In the genomic region with DNA sequence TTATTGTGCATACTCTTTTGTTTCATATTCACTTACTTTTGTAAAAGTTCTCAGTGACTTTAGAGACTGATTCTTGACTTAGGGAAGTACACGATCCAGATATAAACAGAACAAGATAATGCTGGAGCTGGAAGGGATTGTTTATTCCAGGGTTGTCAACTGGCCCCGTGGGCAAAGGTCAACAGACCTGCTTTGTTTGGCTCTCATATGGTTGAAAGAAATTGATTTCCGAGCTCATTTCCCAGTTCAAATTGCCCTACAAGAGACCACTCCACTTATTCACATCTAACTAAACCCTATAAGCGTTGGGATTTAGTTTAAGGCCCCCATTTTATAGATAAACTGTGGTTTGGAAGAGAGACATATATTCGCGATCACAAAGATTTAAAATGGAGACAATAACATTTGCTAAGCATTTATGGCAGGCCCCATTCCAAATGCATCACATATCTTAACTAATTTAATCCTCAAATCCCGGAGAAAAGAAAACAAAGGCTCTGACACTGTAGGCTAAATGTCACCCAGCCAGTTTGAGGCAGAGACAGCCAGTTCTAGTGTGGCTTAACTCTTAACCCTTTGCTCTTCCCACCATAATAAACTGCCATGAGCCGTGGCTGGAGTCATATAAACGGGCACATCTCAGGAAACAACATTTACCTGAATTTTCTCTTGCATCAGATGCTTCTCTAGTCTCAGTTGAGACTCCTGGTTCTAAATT, we compare ENCODE assay signal across 22 cellular contexts. TPM values are rescaled to one million over a fixed set of nuclear protein-coding genes. Genes with fewer than 3 reads are reported as not detected.
A peak's percentile ranks its signal among the peaks of the same experiment; 100 is the strongest.
DNase-seq lines count a peak whose midpoint lies in the region; ATAC-seq and TF ChIP-seq lines count a peak whose summit lies in the region.
"Had no signal": no experiment of that assay in that cellular context is flagged by ENCODE, and none has a peak within 500 bp of the region (broad histone marks: within the 10 kb centered on the region; RNA-seq: fewer than 3 reads in every experiment).

No MANE protein-coding gene starts in this region.

- H3K4me1 ChIP-seq in esophagus (ENCODE audit: control insufficient read depth in 2 of 2, insufficient read depth in 2 of 2, low read length in 1 of 2) (peaks cover 3 to 10% of the 10 kb centered on the region in 2 donors), mucosa of descending colon (ENCODE audit: low read depth) (peaks cover 24% of the 10 kb centered on the region), smooth muscle cell (ENCODE audit: low read depth) (peaks cover 26% of the 10 kb centered on the region)

- H3K27me3 ChIP-seq in esophagus (ENCODE audit: control insufficient read depth in 1 of 2, insufficient read depth in 2 of 2, low read length in 2 of 2) (no peaks in the 10 kb centered on the region), smooth muscle cell (ENCODE audit: low read depth) (no peaks in the 10 kb centered on the region)
- H3K27me3 ChIP-seq: neutrophil, Peyer's patch had no signal

- 28 to 29% methylated on average over 9 of the region's 9 CpGs for WGBS in esophagus, 2 donors
- 31% methylated on average over 9 of the region's 9 CpGs for WGBS in smooth muscle cell (ENCODE audit: low lambda C conversion rate)

- peak overlapping the region; percentile 49 for H2AFZ ChIP-seq in smooth muscle cell (ENCODE audit: low read depth)

- H3K36me3 ChIP-seq in esophagus (ENCODE audit: control insufficient read depth in 2 of 2, insufficient read depth in 2 of 2, low read length in 1 of 2) (no peaks in the 10 kb centered on the region), mucosa of descending colon (ENCODE audit: low read depth) (no peaks in the 10 kb centered on the region), smooth muscle cell (ENCODE audit: low read depth) (no peaks in the 10 kb centered on the region)
- H3K36me3 ChIP-seq: heart right ventricle, neutrophil, Peyer's patch had no signal

- H3K9me3 ChIP-seq in esophagus (ENCODE audit: control insufficient read depth in 2 of 2, insufficient read depth in 1 of 2, low read depth in 1 of 2, low read length in 1 of 2) = no peaks in the 10 kb centered on the region
- H3K9me3 ChIP-seq in mucosa of descending colon = no peaks in the 10 kb centered on the region
- no peaks in the 10 kb centered on the region for H3K9me3 ChIP-seq in smooth muscle cell (replicated peaks; ENCODE audit: low read depth)
- H3K9me3 ChIP-seq: heart right ventricle, neutrophil, Peyer's patch had no signal

- H3K79me2 ChIP-seq in smooth muscle cell (ENCODE audit: low read depth) = no peaks in the 10 kb centered on the region

- DNase-seq in H4 (ENCODE audit: low spot score) (peak; percentile 41), mucosa of descending colon (peak in 1 of 3 donors; percentile 63), smooth muscle cell (lab: John Stamatoyannopoulos, UW; ENCODE audit: unreplicated experiment) (no peak), T1000 (lab: John Stamatoyannopoulos, UW) (no peak)
- no peak for DNase-seq in activated effector memory CD4-positive, alpha-beta T cell treated with anti-CD3 and anti-CD28 coated beads, Interleukin-2, amount 50 U/mL, for 16 hours
- DNase-seq: activated CD4-positive, alpha-beta T cell treated with anti-CD3 and anti-CD28 coated beads, Interleukin-2, amount 50 U/mL, for 4 hours; activated CD4-positive, CD25-positive, alpha-beta regulatory T cell; EL; foreskin fibroblast; heart right ventricle; MM.1S; NCI-H1417; NCI-H510A treated with DMSO at 0.1 percent for 48 hours had no signal

- TF ChIP-seq CTCF in mucosa of descending colon (IDR thresholded peaks at IDR 0.05) = no peak
- no peak for TF ChIP-seq CTCF in smooth muscle cell (IDR thresholded peaks at IDR 0.05; ENCODE audit: borderline replicate concordance, insufficient read depth, poor library complexity, severe bottlenecking)

- H3K4me2 ChIP-seq in smooth muscle cell = peak overlapping the region; percentile 47

- ATAC-seq in mucosa of descending colon (peak; percentile 68), GM19397 (IDR thresholded peaks at IDR 0.05; ENCODE audit: unreplicated experiment) (no peak)
- ATAC-seq: heart right ventricle had no signal

- intact Hi-C loops in mucosa of descending colon (cut with DNase I, micrococcal nuclease) = no loop called here

- no peaks in the 10 kb centered on the region for H4K20me1 ChIP-seq in smooth muscle cell (ENCODE audit: low read depth)

- H3K9ac ChIP-seq in smooth muscle cell (ENCODE audit: low read depth) = no peak overlapping the region

- peaks cover 5% of the 10 kb centered on the region for H3F3A ChIP-seq in smooth muscle cell (ENCODE audit: low read depth)

- H3K27ac ChIP-seq in esophagus (ENCODE audit: low read depth in 2 of 2, low read length in 1 of 2) (peak overlapping the region; percentile 63 to 83), smooth muscle cell (ENCODE audit: low read depth) (peak overlapping the region; percentile 30)
- H3K27ac ChIP-seq: C4-2B, heart right ventricle, neutrophil had no signal

- no peak overlapping the region for H3K4me3 ChIP-seq in esophagus (ENCODE audit: low read depth in 1 of 2, low read length in 2 of 2)
- H3K4me3 ChIP-seq in mucosa of descending colon = no peak overlapping the region
- H3K4me3 ChIP-seq in smooth muscle cell = no peak overlapping the region
- H3K4me3 ChIP-seq: heart right ventricle, Peyer's patch had no signal

RNA-seq across cellular contexts. Expression of gene REG4, which starts 20.6 kb away (rescaled TPM):
- not detected in 2 replicates for total RNA-seq in H4 (2014; rRNA removed; shearing (Covaris generic))
- under 1 TPM in 1 of 2 donors, not detected in 1; 0.12 TPM for polyA plus RNA-seq in esophagus
- total RNA-seq in mucosa of descending colon = 10 to 100 TPM in 1 of 3 donors, 1 to 10 TPM in 2; 1.6 to 36.1 (median 9.3) TPM
- not detected in 2 replicates for total RNA-seq in smooth muscle cell
- 0.30 TPM in 1 of 2 replicates, not detected in the other for polyA plus RNA-seq in smooth muscle cell
- total RNA-seq: activated T-helper 2 cell treated with anti-CD3 and anti-CD28 coated beads, Interferon-gamma antibody, Interleukin-2, Interleukin-4, amounts not matched to agents 10 μg/mL and 5 μg/mL and 100 μg/mL, durations not matched to agents 14 hours and 24 hours and 36 hours; heart right ventricle; pulmonary artery endothelial cell; subcutaneous adipose tissue; ureter had no signal
- polyA plus RNA-seq: heart right ventricle had no signal

RNA-seq across cellular contexts. Expression of gene HMGCS2, which starts 21.9 kb away (rescaled TPM):
- 0.87 and 3.8 TPM in 2 replicates for total RNA-seq in H4 (2014; rRNA removed; shearing (Covaris generic))
- 1 to 10 TPM; 1.3 to 5.8 TPM for polyA plus RNA-seq in esophagus
- 100 to 1,000 TPM; 135 to 592 (median 270) TPM for total RNA-seq in mucosa of descending colon
- total RNA-seq in smooth muscle cell = not detected in 2 replicates
- polyA plus RNA-seq in smooth muscle cell = 0.08 TPM in 1 of 2 replicates, not detected in the other
- total RNA-seq: activated T-helper 2 cell treated with anti-CD3 and anti-CD28 coated beads, Interferon-gamma antibody, Interleukin-2, Interleukin-4, amounts not matched to agents 10 μg/mL and 5 μg/mL and 100 μg/mL, durations not matched to agents 14 hours and 24 hours and 36 hours; pulmonary artery endothelial cell had no signal

Comparison
In these comparisons a context has a peak if more than half of its experiments do, and no peak if none do; other contexts are left out.
1. RNA of gene HMGCS2, which starts 21.9 kb away (total RNA-seq): 135 to 592 TPM in mucosa of descending colon; 0.87 to 3.8 TPM in H4 and not detected in smooth muscle cell; every median in the first group is over 10 times any median in the second.